ENCODE assay signal across 25 cellular contexts in the genomic region with DNA sequence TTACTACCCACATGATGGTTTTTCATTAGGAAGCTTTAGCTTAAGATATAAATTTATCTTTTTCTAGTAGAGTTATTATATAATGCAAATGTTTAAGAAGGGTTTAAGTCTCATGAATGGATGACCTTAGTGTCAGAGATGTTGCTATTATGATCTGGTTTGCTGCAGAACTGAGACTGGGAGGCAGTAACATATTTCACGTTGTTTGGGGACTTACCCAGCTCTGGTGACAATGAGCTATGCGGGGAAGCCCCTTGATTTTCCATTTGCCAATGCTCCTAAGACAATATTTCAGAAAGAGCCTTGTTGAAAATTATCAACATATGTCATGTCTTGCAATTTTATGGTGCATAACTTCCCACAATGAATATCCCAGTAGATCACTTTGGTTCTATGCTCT.
A peak's percentile ranks its signal among the peaks of the same experiment; 100 is the strongest.
DNase-seq lines count a peak whose midpoint lies in the region; ATAC-seq, FAIRE-seq and TF ChIP-seq lines count a peak whose summit lies in the region.
"Had no signal": no experiment of that assay in that cellular context is flagged by ENCODE, and none has a peak within 500 bp of the region (broad histone marks: within the 10 kb centered on the region; RNA-seq: fewer than 3 reads in every experiment).

No MANE protein-coding gene starts in this region.

- TF ChIP-seq RAD21 in GM12878 (IDR thresholded peaks at IDR 0.05; ENCODE audit: insufficient read depth, low read depth, low read length): no peak

- no peaks in the 10 kb centered on the region for H3K4me1 ChIP-seq in GM12878 (ENCODE audit: control insufficient read depth, insufficient read depth, low read length)
- H3K4me1 ChIP-seq in Peyer's patch: no peaks in the 10 kb centered on the region
- H3K4me1 ChIP-seq: HAP-1, pancreas, sigmoid colon had no signal

- H3K9ac ChIP-seq in GM12878 (ENCODE audit: control insufficient read depth, insufficient read depth, low read length): no peak overlapping the region

- H3K36me3 ChIP-seq in GM12878 (ENCODE audit: control insufficient read depth in 2 of 2, insufficient read depth in 2 of 2, low read length in 1 of 2) (no peaks in the 10 kb centered on the region), Peyer's patch (no peaks in the 10 kb centered on the region)
- H3K36me3 ChIP-seq: HAP-1, pancreas, sigmoid colon, thoracic aorta had no signal

- no peaks in the 10 kb centered on the region for H3K79me2 ChIP-seq in GM12878 (ENCODE audit: control insufficient read depth, insufficient read depth, low read length)

- H3K9me3 ChIP-seq in GM12878 (replicated peaks; ENCODE audit: control insufficient read depth, insufficient read depth, low read length): no peaks in the 10 kb centered on the region
- no peaks in the 10 kb centered on the region for H3K9me3 ChIP-seq in Peyer's patch
- H3K9me3 ChIP-seq: HAP-1, pancreas, sigmoid colon had no signal

- no peak for FAIRE-seq in GM12878 (lab: Jason Lieb, UNC)
- FAIRE-seq: colon, GM18507, K562, pancreas had no signal

- WGBS in GM12878 (ENCODE audit: insufficient coverage, insufficient replicate concordance, low lambda C conversion rate, missing lambda C conversion rate): 3% methylated on average over 2 of the region's 2 CpGs

- no peak for TF ChIP-seq EP300 in GM12878 (IDR thresholded peaks at IDR 0.05; ENCODE audit: borderline replicate concordance in 1 of 2, control insufficient read depth in 1 of 2, low read depth in 2 of 2, low read length in 2 of 2)

- H3K4me3 ChIP-seq in GM12878: no peak overlapping the region
- no peak overlapping the region for H3K4me3 ChIP-seq in Peyer's patch
- H3K4me3 ChIP-seq: HAP-1, K562, pancreas, sigmoid colon, thoracic aorta had no signal

- no TSS peak for BruUV-seq in GM12878 (replicated peaks; lab: Mats Ljungman, UMichigan)

- peak; percentile 88 for ATAC-seq in GM18858 (IDR thresholded peaks at IDR 0.05; ENCODE audit: unreplicated experiment)
- peak; percentile 69 for ATAC-seq in GM21447 (IDR thresholded peaks at IDR 0.05; ENCODE audit: unreplicated experiment)
- ATAC-seq in HG02938 (IDR thresholded peaks at IDR 0.05; ENCODE audit: unreplicated experiment): peak; percentile 58
- peak; percentile 94 for ATAC-seq in GM12878
- ATAC-seq in GM21515 (IDR thresholded peaks at IDR 0.05; ENCODE audit: unreplicated experiment): no peak
- ATAC-seq: activated CD8-positive, alpha-beta T cell treated with anti-CD3 and anti-CD28 coated beads for 36 hours; activated naive CD4-positive, alpha-beta T cell treated with anti-CD3 and anti-CD28 coated beads, Interleukin-2, amount 50 U/mL, for 72 hours; K562; natural killer cell treated with Interleukin-12 subunit alpha and Interleukin-12 subunit beta and Interleukin-15 and Interleukin-18, amount 100 ng/mL, for 72 hours; Panc1; pancreas; stimulated activated memory B cell treated with anti-CD40 and anti-IgM and Interleukin-4, amounts not matched to agents 10 μg/mL and 1 μg/mL and 100 μg/mL, for 72 hours had no signal

- H4K20me1 ChIP-seq in GM12878 (ENCODE audit: control insufficient read depth, insufficient read depth): no peaks in the 10 kb centered on the region

- in situ Hi-C loops in GM12878 (cut with MboI): no loop called here

- intact Hi-C loops in GM12878 (cut with micrococcal nuclease; ENCODE audit: unreplicated experiment): no loop called here

- H3K4me2 ChIP-seq in GM12878 (ENCODE audit: control insufficient read depth, insufficient read depth): no peak overlapping the region

- DNase-seq in GM12878 (ENCODE audit: low read depth, low spot score): no peak
- no peak for DNase-seq in activated gamma-delta T cell (lab: John Stamatoyannopoulos, UW)
- DNase-seq in Peyer's patch: no peak
- DNase-seq: activated CD4-positive, CD25-positive, alpha-beta regulatory T cell; activated CD8-positive, alpha-beta T cell treated with anti-CD3 and anti-CD28 coated beads for 36 hours; activated T-cell treated with anti-CD3 and anti-CD28 coated beads, Interleukin-2, amount 50 U/mL, for 24 hours; CD8-positive, alpha-beta memory T cell; DMS53; NCI-H1694 treated with DMSO at 0.1 percent for 48 hours; NCI-H345; pancreas; sigmoid colon had no signal

- SMC1A ChIA-PET in GM12878 (lab: Charles Lee; ENCODE audit: uncharacterized antibody, unreplicated experiment): interaction anchor here (1.1 to 2.1 kb wide), 4 partner anchors 14 to 18 kb away, joined by 3 to 9 read pairs (median 3); no protein-coding TSS in a partner anchor

- CTCF ChIA-PET in GM12878 (lab: Yijun Ruan, JAX): interaction anchor here (0.6 to 1.5 kb wide), 3 partner anchors 15 to 410 kb away, joined by 3 to 4 read pairs (median 3); no protein-coding TSS in a partner anchor

- no peak for TF ChIP-seq CTCF in GM12878 (IDR thresholded peaks at IDR 0.05 in 2 of 3, conservative IDR thresholded peaks at IDR 0.05 in 1 of 3; ENCODE audit: control insufficient read depth in 2 of 3, extremely low read depth in 1 of 3, insufficient read depth in 1 of 3, low read depth in 3 of 3, low read length in 3 of 3)
- no peak for TF ChIP-seq CTCF in Peyer's patch (IDR thresholded peaks at IDR 0.05)

- no peak overlapping the region for H2AFZ ChIP-seq in GM12878 (ENCODE audit: control insufficient read depth, low read depth, low read length)

- POLR2A ChIA-PET in GM12878 (lab: Charles Lee): interaction anchor here (1.2 to 1.7 kb wide), 2 partner anchors 9 to 14 kb away, joined by 5 read pairs; no protein-coding TSS in a partner anchor

- RAD21 ChIA-PET in GM12878 (lab: Charles Lee; ENCODE audit: unreplicated experiment): interaction anchor here (0.8 to 1.5 kb wide), 2 partner anchors 14 to 18 kb away, joined by 3 to 10 read pairs; no protein-coding TSS in a partner anchor

- TF ChIP-seq POLR2A in GM12878 (IDR thresholded peaks at IDR 0.05; ENCODE audit: low read depth, low read length): no peak
- no peak for TF ChIP-seq POLR2A in Peyer's patch (IDR thresholded peaks at IDR 0.05)

- H3K27me3 ChIP-seq in GM12878 (replicated peaks in 1 of 2; ENCODE audit: control insufficient read depth in 2 of 2, insufficient read depth in 2 of 2, low read length in 1 of 2) (no peaks in the 10 kb centered on the region), Peyer's patch (no peaks in the 10 kb centered on the region)
- H3K27me3 ChIP-seq: pancreas, sigmoid colon had no signal

- H3K27ac ChIP-seq in GM12878 (ENCODE audit: control insufficient read depth, insufficient read depth): no peak overlapping the region
- H3K27ac ChIP-seq in Peyer's patch: no peak overlapping the region
- H3K27ac ChIP-seq: pancreas, sigmoid colon, thoracic aorta had no signal

TF ChIP-seq in GM12878, 131 proteins besides CTCF, POLR2A, EP300 and RAD21:
- TF ChIP-seq, protein P1, sequence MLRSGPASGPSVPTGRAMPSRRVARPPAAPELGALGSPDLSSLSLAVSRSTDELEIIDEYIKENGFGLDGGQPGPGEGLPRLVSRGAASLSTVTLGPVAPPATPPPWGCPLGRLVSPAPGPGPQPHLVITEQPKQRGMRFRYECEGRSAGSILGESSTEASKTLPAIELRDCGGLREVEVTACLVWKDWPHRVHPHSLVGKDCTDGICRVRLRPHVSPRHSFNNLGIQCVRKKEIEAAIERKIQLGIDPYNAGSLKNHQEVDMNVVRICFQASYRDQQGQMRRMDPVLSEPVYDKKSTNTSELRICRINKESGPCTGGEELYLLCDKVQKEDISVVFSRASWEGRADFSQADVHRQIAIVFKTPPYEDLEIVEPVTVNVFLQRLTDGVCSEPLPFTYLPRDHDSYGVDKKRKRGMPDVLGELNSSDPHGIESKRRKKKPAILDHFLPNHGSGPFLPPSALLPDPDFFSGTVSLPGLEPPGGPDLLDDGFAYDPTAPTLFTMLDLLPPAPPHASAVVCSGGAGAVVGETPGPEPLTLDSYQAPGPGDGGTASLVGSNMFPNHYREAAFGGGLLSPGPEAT (IDR thresholded peaks at IDR 0.05; ENCODE audit: low read depth): peak; percentile 22; the same call in 1 of the 2 replicates
- TF ChIP-seq, protein P2, sequence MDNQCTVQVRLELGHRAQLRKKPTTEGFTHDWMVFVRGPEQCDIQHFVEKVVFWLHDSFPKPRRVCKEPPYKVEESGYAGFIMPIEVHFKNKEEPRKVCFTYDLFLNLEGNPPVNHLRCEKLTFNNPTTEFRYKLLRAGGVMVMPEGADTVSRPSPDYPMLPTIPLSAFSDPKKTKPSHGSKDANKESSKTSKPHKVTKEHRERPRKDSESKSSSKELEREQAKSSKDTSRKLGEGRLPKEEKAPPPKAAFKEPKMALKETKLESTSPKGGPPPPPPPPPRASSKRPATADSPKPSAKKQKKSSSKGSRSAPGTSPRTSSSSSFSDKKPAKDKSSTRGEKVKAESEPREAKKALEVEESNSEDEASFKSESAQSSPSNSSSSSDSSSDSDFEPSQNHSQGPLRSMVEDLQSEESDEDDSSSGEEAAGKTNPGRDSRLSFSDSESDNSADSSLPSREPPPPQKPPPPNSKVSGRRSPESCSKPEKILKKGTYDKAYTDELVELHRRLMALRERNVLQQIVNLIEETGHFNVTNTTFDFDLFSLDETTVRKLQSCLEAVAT (IDR thresholded peaks at IDR 0.05): no peak
- no peak for TF ChIP-seq POU2F2 (IDR thresholded peaks at IDR 0.05; ENCODE audit: borderline replicate concordance, low read depth, low read length)
- TF ChIP-seq MXI1 (IDR thresholded peaks at IDR 0.05; ENCODE audit: low read depth, low read length): no peak
